Comparison of ENCODE assay signal across 22 cellular contexts in the genomic region with DNA sequence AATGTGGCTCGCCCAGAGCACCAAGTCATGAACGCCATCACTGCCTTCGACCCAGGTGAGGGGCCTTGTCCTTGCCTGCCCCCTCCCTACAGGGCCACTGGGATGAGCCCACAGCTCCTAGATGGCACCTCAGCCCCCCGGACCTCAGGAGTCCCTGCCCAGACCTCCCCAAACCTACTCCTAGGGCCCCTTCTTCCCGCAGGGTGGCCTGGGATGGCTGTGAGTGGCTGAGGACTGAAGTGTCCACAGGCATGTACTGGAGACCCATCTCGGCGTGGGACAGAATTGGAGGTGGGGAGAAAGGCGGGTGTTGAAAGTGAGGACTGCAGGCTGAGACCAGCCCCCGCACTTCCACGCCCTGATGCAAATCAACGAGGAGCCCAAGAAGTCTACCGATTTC. TPM values are rescaled to one million over a fixed set of nuclear protein-coding genes. Genes with fewer than 3 reads are reported as not detected.
"Had no signal": no experiment of that assay in that cellular context is flagged by ENCODE, and none has a peak within 500 bp of the region (broad histone marks: within the 10 kb centered on the region; RNA-seq: fewer than 3 reads in every experiment).

No MANE protein-coding gene starts in this region.

- H3K4me3 ChIP-seq: adrenal gland, left lung, mucosa of descending colon, ovary, psoas muscle, upper lobe of left lung had no signal

- H3K27ac Mint-ChIP-seq: activated CD4-positive, alpha-beta T cell treated with anti-CD3 and anti-CD28 coated beads, Interleukin-2, amount 10 ng/mL, durations not matched to agents 7 days and 5 days; activated naive CD4-positive, alpha-beta T cell treated with anti-CD3 and anti-CD28 coated beads, Interleukin-2, amount 50 U/mL, for 72 hours; activated T-cell treated with anti-CD3 and anti-CD28 coated beads, Interleukin-2, amount 50 U/mL, for 72 hours; stimulated activated naive CD8-positive, alpha-beta T cell treated with anti-CD3 and anti-CD28 coated beads, Interleukin-15, amount 100 ng/mL, for 72 hours; T-helper 1 cell treated with Interleukin-12 subunit alpha and Interleukin-12 subunit beta and Interleukin-4 antibody, amounts not matched to agents 30 μg/mL and 1 μg/mL, for 36 hours had no signal

- H3K36me3 Mint-ChIP-seq: naive B cell had no signal

- H3K4me3 Mint-ChIP-seq: activated CD4-positive, alpha-beta T cell treated with anti-CD3 and anti-CD28 coated beads, Interleukin-2, amount 10 ng/mL, durations not matched to agents 7 days and 5 days; stimulated activated naive CD8-positive, alpha-beta T cell treated with anti-CD3 and anti-CD28 coated beads, Interleukin-15, amount 100 ng/mL, for 72 hours; T-helper 1 cell treated with Interleukin-12 subunit alpha and Interleukin-12 subunit beta and Interleukin-4 antibody, amounts not matched to agents 30 μg/mL and 1 μg/mL, for 36 hours had no signal

- H3K4me1 ChIP-seq: psoas muscle had no signal

- H3K9me3 ChIP-seq: adrenal gland, left lung, mucosa of descending colon, ovary, psoas muscle, upper lobe of left lung had no signal

- DNase-seq: activated CD4-positive, alpha-beta T cell treated with anti-CD3 and anti-CD28 coated beads, Interleukin-2, amount 10 ng/mL, durations not matched to agents 7 days and 5 days; activated gamma-delta T cell treated with Interleukin-2 at 50 U/mL for 16 hours; activated T-cell treated with anti-CD3 and anti-CD28 coated beads, Interleukin-2, amount 50 U/mL, for 72 hours; adrenal gland; effector memory CD4-positive, alpha-beta T cell; foreskin fibroblast; glutamatergic neuron; naive B cell; ovary; psoas muscle; right cardiac atrium; small intestine; stimulated activated CD4-positive, alpha-beta T cell treated with anti-CD3 and anti-CD28 coated beads, Interleukin-4, amount 100 ng/mL, for 1 hour; stimulated activated naive CD8-positive, alpha-beta T cell treated with anti-CD3 and anti-CD28 coated beads, Interleukin-15, amount 100 ng/mL, for 72 hours had no signal

- H3K9me3 Mint-ChIP-seq: activated T-cell treated with anti-CD3 and anti-CD28 coated beads, Interleukin-2, amount 50 U/mL, for 72 hours; dendritic cell treated with granulocyte-macrophage colony-stimulating factor and Interleukin-4, amounts not matched to agents 40 ng/mL and 50 ng/mL, for 4 days; stimulated activated naive CD8-positive, alpha-beta T cell treated with anti-CD3 and anti-CD28 coated beads, Interleukin-15, amount 100 ng/mL, for 72 hours; T-helper 1 cell treated with Interleukin-12 subunit alpha and Interleukin-12 subunit beta and Interleukin-4 antibody, amounts not matched to agents 30 μg/mL and 1 μg/mL, for 36 hours had no signal

- H3K27ac ChIP-seq: adrenal gland, left lung, ovary, psoas muscle, upper lobe of left lung had no signal

- H3K27me3 ChIP-seq: adrenal gland, ovary had no signal

- H3K36me3 ChIP-seq: adrenal gland, ovary had no signal

RNA-seq across cellular contexts. Expression of a gene that starts 51.0 kb away (rescaled TPM):
- total RNA-seq: activated CD4-positive, alpha-beta T cell treated with anti-CD3 and anti-CD28 coated beads, Interleukin-2, amount 10 ng/mL, durations not matched to agents 7 days and 5 days; activated naive CD4-positive, alpha-beta T cell treated with anti-CD3 and anti-CD28 coated beads, Interleukin-2, amount 50 U/mL, for 72 hours; activated T-cell treated with anti-CD3 and anti-CD28 coated beads, Interleukin-2, amount 50 U/mL, for 72 hours; cerebellum; left lung; lung microvascular endothelial cell; ovary; upper lobe of left lung had no signal
